In genomic region chr3:184543848-184544512, GRCh38 we compare ENCODE assay signal across 8 cellular contexts.
DNase-seq lines count a peak whose midpoint lies in the region; ATAC-seq and TF ChIP-seq lines count a peak whose summit lies in the region.

No MANE protein-coding gene starts in this region.

- H3K4me3 ChIP-seq in HFF-Myc (replicated peaks; ENCODE audit: low read depth, low read length), result no peak overlapping the region
- no peak overlapping the region for H3K4me3 ChIP-seq in brain microvascular endothelial cell (ENCODE audit: low read depth, low read length)

- ATAC-seq in GM19455 (IDR thresholded peaks at IDR 0.05; ENCODE audit: unreplicated experiment), result no peak

- TF ChIP-seq CTCF in HFF-Myc (IDR thresholded peaks at IDR 0.05; ENCODE audit: low read depth, low read length, missing control alignments), result peak; percentile 77
- TF ChIP-seq CTCF in brain microvascular endothelial cell (IDR thresholded peaks at IDR 0.05; ENCODE audit: low read depth, low read length, missing control alignments), result peak; percentile 89

- DNase-seq in D341Med (ENCODE audit: low spot score) (peak; percentile 84), HFF-Myc (ENCODE audit: extremely low read depth, low read depth) (peak; percentile 85), NCI-H2171 (lab: John Stamatoyannopoulos, UW) (peak; percentile 67), UCSD-AML1 (lab: John Stamatoyannopoulos, UW; ENCODE audit: unreplicated experiment) (peak; percentile 64), brain microvascular endothelial cell (peak; percentile 83), inferior parietal cortex (ENCODE audit: extremely low spot score) (peak; percentile 95)
- DNase-seq in stimulated activated CD4-positive, alpha-beta T cell treated with anti-CD3 and anti-CD28 coated beads, Interleukin-1b, Interleukin-23, amount 100 ng/mL, for 1 hour (ENCODE audit: low read depth in 2 of 2), result peak; percentile 38 to 50

- H3K27me3 ChIP-seq in brain microvascular endothelial cell (replicated peaks), result peaks cover 13% of the 10 kb centered on the region

- H3K27ac ChIP-seq in brain microvascular endothelial cell, result no peak overlapping the region

- in situ Hi-C loops in brain microvascular endothelial cell (cut with HindIII; ENCODE audit: low pct_ligation_motif_present, low sequenced_read_pairs), result loop anchor here (25.0 kb wide), 1 partner anchor 182 kb away; the partner anchor contains the start of genes CLCN2 and POLR2H

- no peaks in the 10 kb centered on the region for H3K36me3 ChIP-seq in brain microvascular endothelial cell (replicated peaks)

Comparison
In these comparisons a context has a peak if more than half of its experiments do, and no peak if none do; other contexts are left out.
1. DNase-seq: peak in every context shown above with its lines; median percentile 95 in inferior parietal cortex; 85 in HFF-Myc; 84 in D341Med; 83 in brain microvascular endothelial cell; 67 in NCI-H2171; 64 in UCSD-AML1; 44 in stimulated activated CD4-positive, alpha-beta T cell treated with anti-CD3 and anti-CD28 coated beads, Interleukin-1b, Interleukin-23, amount 100 ng/mL, for 1 hour.